Comparison of ENCODE assay signal across 26 cellular contexts in the genomic region with DNA sequence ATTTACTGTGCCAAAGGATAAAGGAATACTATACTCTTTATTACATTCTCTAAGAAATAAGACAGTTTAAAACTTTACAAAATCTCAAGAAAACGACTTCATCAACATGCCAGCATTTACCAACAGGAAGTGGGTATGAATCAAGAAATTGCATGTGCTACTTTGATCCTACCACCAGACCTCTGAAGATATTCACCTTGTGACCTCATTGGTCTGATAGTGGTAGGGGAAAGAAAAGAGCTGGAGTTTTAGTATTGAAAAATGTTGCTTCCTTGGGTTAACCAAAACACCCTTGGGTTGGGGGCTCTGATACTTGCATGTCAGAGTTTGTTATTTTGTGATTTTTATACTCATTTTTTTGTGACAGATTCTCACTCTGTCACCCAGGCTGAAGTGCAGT.
DNase-seq lines count a peak whose midpoint lies in the region; ATAC-seq, FAIRE-seq and TF ChIP-seq lines count a peak whose summit lies in the region.
"Had no signal": no experiment of that assay in that cellular context is flagged by ENCODE, and none has a peak within 500 bp of the region (broad histone marks: within the 10 kb centered on the region; RNA-seq: fewer than 3 reads in every experiment).

No MANE protein-coding gene starts in this region.

- peaks cover 15% of the 10 kb centered on the region for H3K4me1 ChIP-seq in BLaER1
- H3K4me1 ChIP-seq in K562 (replicated peaks in 1 of 2; ENCODE audit: control insufficient read depth in 2 of 2, insufficient read depth in 2 of 2, low read length in 2 of 2) = no peaks in the 10 kb centered on the region
- H3K4me1 ChIP-seq: psoas muscle, SJCRH30, upper lobe of right lung had no signal

- H3K4me3 Mint-ChIP-seq in activated CD4-positive, alpha-beta T cell treated with anti-CD3 and anti-CD28 coated beads, Interleukin-2, amount 10 ng/mL, durations not matched to agents 24 days and 14 days = no peak overlapping the region
- no peak overlapping the region for H3K4me3 Mint-ChIP-seq in WTC11
- H3K4me3 Mint-ChIP-seq: activated T-helper 1 cell treated with anti-CD3 and anti-CD28 coated beads, Interleukin-12 subunit alpha, Interleukin-12 subunit beta, Interleukin-2, Interleukin-4 antibody, amounts not matched to agents 30 ng/mL and 10 ng/mL and 1 ng/mL, durations not matched to agents 14 hours and 24 hours and 36 hours; T-helper 1 cell treated with Interleukin-12 subunit alpha and Interleukin-12 subunit beta and Interleukin-4 antibody, amounts not matched to agents 30 μg/mL and 1 μg/mL, for 36 hours had no signal

- TF ChIP-seq RAD21 in K562 (CRISPR knock-in tag; conservative IDR thresholded peaks at IDR 0.05 in 1 of 2, IDR thresholded peaks at IDR 0.05 in 1 of 2) = no peak

- intact Hi-C loops in activated CD4-positive, alpha-beta T cell treated with anti-CD3 and anti-CD28 coated beads, Interleukin-2, amount 10 ng/mL, durations not matched to agents 24 days and 14 days (cut with micrococcal nuclease) = no loop called here
- intact Hi-C loops in K562 (cut with micrococcal nuclease) = no loop called here

- no peaks in the 10 kb centered on the region for H3K36me3 Mint-ChIP-seq in activated CD4-positive, alpha-beta T cell treated with anti-CD3 and anti-CD28 coated beads, Interleukin-2, amount 10 ng/mL, durations not matched to agents 24 days and 14 days (ENCODE audit: low read depth)
- H3K36me3 Mint-ChIP-seq in WTC11 = no peaks in the 10 kb centered on the region

- DNase-seq in activated CD4-positive, alpha-beta T cell treated with anti-CD3 and anti-CD28 coated beads, Interleukin-2, amount 10 ng/mL, durations not matched to agents 24 days and 14 days = peak; percentile 64
- no peak for DNase-seq in activated CD4-positive, alpha-beta T cell treated with anti-CD3 and anti-CD28 coated beads for 48 hours
- peak; percentile 24 for DNase-seq in NB4 (ENCODE audit: low read depth)
- no peak for DNase-seq in K562 (ENCODE audit: extremely low read depth in 1 of 4, low spot score in 3 of 4)
- DNase-seq in NCI-H510A (lab: John Stamatoyannopoulos, UW) = no peak
- no peak for DNase-seq in WTC11 (ENCODE audit: low spot score)
- no peak for DNase-seq in NCI-H774 (lab: John Stamatoyannopoulos, UW)
- DNase-seq: AML-193, body of pancreas, Caco-2, DMS79 treated with DMSO at 0.1 percent for 48 hours, heart right ventricle, left cardiac atrium, NCI-H1694 treated with DMSO at 0.1 percent for 48 hours, NCI-H2171 treated with DMSO at 0.1 percent for 48 hours, NCI-H526 treated with DMSO at 0.1 percent for 48 hours, psoas muscle, SJCRH30, upper lobe of right lung had no signal

- H3K27me3 ChIP-seq in BLaER1 (no peaks in the 10 kb centered on the region), K562 (ENCODE audit: control insufficient read depth in 2 of 2, insufficient read depth in 2 of 2, low read length in 2 of 2) (peaks cover 5 to 10% of the 10 kb centered on the region in 2 experiments; a peak in 2 of 5 replicates)
- H3K27me3 ChIP-seq: body of pancreas, heart right ventricle, neutrophil, upper lobe of right lung had no signal

- peaks cover 23% of the 10 kb centered on the region for H3K4me1 Mint-ChIP-seq in activated CD4-positive, alpha-beta T cell treated with anti-CD3 and anti-CD28 coated beads, Interleukin-2, amount 10 ng/mL, durations not matched to agents 24 days and 14 days
- peaks cover 13% of the 10 kb centered on the region for H3K4me1 Mint-ChIP-seq in WTC11

- H3K27ac Mint-ChIP-seq in activated CD4-positive, alpha-beta T cell treated with anti-CD3 and anti-CD28 coated beads, Interleukin-2, amount 10 ng/mL, durations not matched to agents 24 days and 14 days = no peak overlapping the region
- no peak overlapping the region for H3K27ac Mint-ChIP-seq in WTC11
- H3K27ac Mint-ChIP-seq: activated T-helper 1 cell treated with anti-CD3 and anti-CD28 coated beads, Interleukin-12 subunit alpha, Interleukin-12 subunit beta, Interleukin-2, Interleukin-4 antibody, amounts not matched to agents 30 ng/mL and 10 ng/mL and 1 ng/mL, durations not matched to agents 14 hours and 24 hours and 36 hours; T-helper 1 cell treated with Interleukin-12 subunit alpha and Interleukin-12 subunit beta and Interleukin-4 antibody, amounts not matched to agents 30 μg/mL and 1 μg/mL, for 36 hours had no signal

- H3K9me3 ChIP-seq in BLaER1 (no peaks in the 10 kb centered on the region), K562 (replicated peaks; ENCODE audit: control insufficient read depth, insufficient read depth, low read depth, low read length) (no peaks in the 10 kb centered on the region)
- H3K9me3 ChIP-seq: body of pancreas, Caco-2, heart right ventricle, neutrophil, psoas muscle, SJCRH30, upper lobe of right lung had no signal

- in situ Hi-C loops in K562 (cut with MboI) = no loop called here

- H3K36me3 ChIP-seq in BLaER1 (no peaks in the 10 kb centered on the region), K562 (ENCODE audit: control insufficient read depth, insufficient read depth, low read length) (no peaks in the 10 kb centered on the region)
- H3K36me3 ChIP-seq: neutrophil, SJCRH30, upper lobe of right lung had no signal

- no peaks in the 10 kb centered on the region for H3K9me1 ChIP-seq in K562 (ENCODE audit: control insufficient read depth, insufficient read depth, low read length)

- H4K20me1 ChIP-seq in BLaER1 (no peaks in the 10 kb centered on the region), K562 (replicated peaks; ENCODE audit: control insufficient read depth, insufficient read depth, low read length) (no peaks in the 10 kb centered on the region)

- H3K9ac ChIP-seq in BLaER1 = no peak overlapping the region
- no peak overlapping the region for H3K9ac ChIP-seq in K562 (ENCODE audit: insufficient read depth in 1 of 2, low read depth in 2 of 2, low read length in 2 of 2)
- H3K9ac ChIP-seq: KMS-11 had no signal

- ATAC-seq in K562 (no peak), WTC11 (no peak)
- ATAC-seq: body of pancreas, heart right ventricle, left cardiac atrium, psoas muscle, upper lobe of right lung had no signal

- 0 out of 2 replicates have a peak overlapping the region, but pooled peaks have one; percentile 5 for H2AFZ ChIP-seq in K562 (ENCODE audit: low read depth, low read length)

- FAIRE-seq in K562 (lab: Jason Lieb, UNC) = no peak
- FAIRE-seq: A204.1, RCC 7860 had no signal

- no peaks in the 10 kb centered on the region for H3K79me2 ChIP-seq in K562 (ENCODE audit: control insufficient read depth, insufficient read depth, low read length)

- WGBS in K562 (ENCODE audit: insufficient coverage, low coverage, missing lambda C conversion rate) = 0% methylated on average over 1 of the region's 1 CpG

- BruUV-seq in K562 (replicated peaks; lab: Mats Ljungman, UMichigan) = no TSS peak

- no peaks in the 10 kb centered on the region for H3K27me3 Mint-ChIP-seq in activated CD4-positive, alpha-beta T cell treated with anti-CD3 and anti-CD28 coated beads, Interleukin-2, amount 10 ng/mL, durations not matched to agents 24 days and 14 days
- no peaks in the 10 kb centered on the region; the same call in 1 of the 2 replicates for H3K27me3 Mint-ChIP-seq in WTC11 (ENCODE audit: low read depth)

- H3K4me2 ChIP-seq in BLaER1 = peak overlapping the region; percentile 9; the same call in 1 of the 2 replicates
- no peak overlapping the region for H3K4me2 ChIP-seq in K562 (ENCODE audit: insufficient read depth, low read length)
- H3K4me2 ChIP-seq: KMS-11 had no signal

- TF ChIP-seq EP300 in K562 (IDR thresholded peaks at IDR 0.05; ENCODE audit: low read length) = no peak

- H3K4me3 ChIP-seq in BLaER1 (no peak overlapping the region), NB4 (ENCODE audit: low read depth, low read length) (no peak overlapping the region), K562 (no peak overlapping the region)
- H3K4me3 ChIP-seq: body of pancreas, heart right ventricle, psoas muscle, SJCRH30, upper lobe of right lung had no signal

- TF ChIP-seq CTCF in NB4 (IDR thresholded peaks at IDR 0.05; ENCODE audit: low read depth, low read length) (no peak), K562 (IDR thresholded peaks at IDR 0.05 in 2 of 3, conservative IDR thresholded peaks at IDR 0.05 in 1 of 3; ENCODE audit: insufficient read depth in 2 of 3, low read depth in 1 of 3, low read length in 3 of 3) (no peak), WTC11 (IDR thresholded peaks at IDR 0.05) (no peak)

- POLR2A ChIA-PET in K562 (lab: Yijun Ruan, JAX) = interaction anchor here (0.7 to 3.2 kb wide), 6 partner anchors 9 to 393 kb away, joined by 3 to 15 read pairs (median 3); no protein-coding TSS in a partner anchor
- POLR2A ChIA-PET in WTC11 (lab: Charles Lee) = interaction anchor here (0.6 kb wide), 1 partner anchor 469 kb away, joined by 3 read pairs; no protein-coding TSS in a partner anchor

- CTCF ChIA-PET in K562 (lab: Yijun Ruan, JAX; ENCODE audit: low intra/inter-chr PET ratio) (no interaction called here), WTC11 (lab: Charles Lee) (interaction anchor here (0.8 kb wide), 1 partner anchor 32 kb away, joined by 3 read pairs; no protein-coding TSS in a partner anchor)

- no peaks in the 10 kb centered on the region for H3K9me3 Mint-ChIP-seq in activated CD4-positive, alpha-beta T cell treated with anti-CD3 and anti-CD28 coated beads, Interleukin-2, amount 10 ng/mL, durations not matched to agents 24 days and 14 days
- no peaks in the 10 kb centered on the region for H3K9me3 Mint-ChIP-seq in WTC11
- H3K9me3 Mint-ChIP-seq: activated T-helper 1 cell treated with anti-CD3 and anti-CD28 coated beads, Interleukin-12 subunit alpha, Interleukin-12 subunit beta, Interleukin-2, Interleukin-4 antibody, amounts not matched to agents 30 ng/mL and 10 ng/mL and 1 ng/mL, durations not matched to agents 14 hours and 24 hours and 36 hours; T-helper 1 cell treated with Interleukin-12 subunit alpha and Interleukin-12 subunit beta and Interleukin-4 antibody, amounts not matched to agents 30 μg/mL and 1 μg/mL, for 36 hours had no signal

- TF ChIP-seq POLR2A in NB4 (IDR thresholded peaks at IDR 0.05; ENCODE audit: extremely low read depth, insufficient read length) (no peak), K562 (conservative IDR thresholded peaks at IDR 0.05) (no peak)

- H3K27ac ChIP-seq in BLaER1 (no peak overlapping the region), K562 (ENCODE audit: extremely low read depth, low read depth, low read length) (no peak overlapping the region)
- H3K27ac ChIP-seq: body of pancreas, KMS-11, neutrophil, psoas muscle, SJCRH30, upper lobe of right lung had no signal

TF ChIP-seq in WTC11, 78 proteins besides CTCF, POLR2A, EP300 and RAD21 (continues in another document):
- TF ChIP-seq FOXJ3 (CRISPR knock-in tag; IDR thresholded peaks at IDR 0.05; ENCODE audit: borderline replicate concordance) (no peak), NR3C1 (CRISPR knock-in tag; conservative IDR thresholded peaks at IDR 0.05; ENCODE audit: low read depth) (no peak), EMX1 (CRISPR knock-in tag; IDR thresholded peaks at IDR 0.05) (no peak), GRHL2 (CRISPR knock-in tag; IDR thresholded peaks at IDR 0.05; ENCODE audit: insufficient replicate concordance, severe bottlenecking) (no peak), GABPB1 (CRISPR knock-in tag; IDR thresholded peaks at IDR 0.05) (no peak), PRRX2 (CRISPR knock-in tag; IDR thresholded peaks at IDR 0.05) (no peak)
- TF ChIP-seq, protein P1, sequence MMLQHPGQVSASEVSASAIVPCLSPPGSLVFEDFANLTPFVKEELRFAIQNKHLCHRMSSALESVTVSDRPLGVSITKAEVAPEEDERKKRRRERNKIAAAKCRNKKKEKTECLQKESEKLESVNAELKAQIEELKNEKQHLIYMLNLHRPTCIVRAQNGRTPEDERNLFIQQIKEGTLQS (CRISPR knock-in tag; conservative IDR thresholded peaks at IDR 0.05) = no peak

Comparison
In these comparisons a context has a peak if more than half of its experiments do, and no peak if none do; other contexts are left out.
1. DNase-seq: peak in activated CD4-positive, alpha-beta T cell treated with anti-CD3 and anti-CD28 coated beads, Interleukin-2, amount 10 ng/mL, durations not matched to agents 24 days and 14 days (single experiment) and NB4 (single experiment); none in activated CD4-positive, alpha-beta T cell treated with anti-CD3 and anti-CD28 coated beads for 48 hours (single experiment), K562 (0 of 4), NCI-H510A (single experiment), WTC11 (single experiment) and NCI-H774 (single experiment).